Comparison of ENCODE assay signal across 10 cellular contexts in genomic region chr11:27694992-27695391, GRCh38. TPM values are rescaled to one million over a fixed set of nuclear protein-coding genes. Genes with fewer than 3 reads are reported as not detected.
A peak's percentile ranks its signal among the peaks of the same experiment; 100 is the strongest.
DNase-seq lines count a peak whose midpoint lies in the region; ATAC-seq and TF ChIP-seq lines count a peak whose summit lies in the region.
"Had no signal": no experiment of that assay in that cellular context is flagged by ENCODE, and none has a peak within 500 bp of the region (broad histone marks: within the 10 kb centered on the region; RNA-seq: fewer than 3 reads in every experiment).

No MANE protein-coding gene starts in this region.

- peaks cover 41% of the 10 kb centered on the region for H3K4me1 Mint-ChIP-seq in chondrocyte (ENCODE audit: low read depth)
- H3K4me1 Mint-ChIP-seq in activated CD8-positive, alpha-beta T cell treated with anti-CD3 and anti-CD28 coated beads for 36 hours (ENCODE audit: low read depth), result peaks cover 12% of the 10 kb centered on the region

- H4K20me1 ChIP-seq in smooth muscle cell (ENCODE audit: low read depth), result peaks cover 6% of the 10 kb centered on the region

- CTCF ChIA-PET in activated CD8-positive, alpha-beta T cell treated with anti-CD3 and anti-CD28 coated beads for 36 hours (lab: Charles Lee), result interaction anchor here (1.1 to 1.3 kb wide), 3 partner anchors 10 to 835 kb away, joined by 4 to 5 read pairs (median 4); no protein-coding TSS in a partner anchor

- no peaks in the 10 kb centered on the region for H3K36me3 Mint-ChIP-seq in chondrocyte (ENCODE audit: low read depth)
- no peaks in the 10 kb centered on the region for H3K36me3 Mint-ChIP-seq in activated CD8-positive, alpha-beta T cell treated with anti-CD3 and anti-CD28 coated beads for 36 hours (ENCODE audit: low read depth)
- H3K36me3 Mint-ChIP-seq: activated naive CD4-positive, alpha-beta T cell treated with anti-CD3 and anti-CD28 coated beads, Interleukin-2, amount 50 U/mL, for 72 hours; CD8-positive, alpha-beta memory T cell had no signal

- H3K27me3 ChIP-seq in smooth muscle cell (ENCODE audit: low read depth), result no peaks in the 10 kb centered on the region

- ATAC-seq in GM21737 (IDR thresholded peaks at IDR 0.05; ENCODE audit: unreplicated experiment) (no peak), HG03159 (IDR thresholded peaks at IDR 0.05; ENCODE audit: unreplicated experiment) (no peak)
- no peak for ATAC-seq in activated CD8-positive, alpha-beta T cell treated with anti-CD3 and anti-CD28 coated beads for 36 hours
- ATAC-seq: activated naive CD4-positive, alpha-beta T cell treated with anti-CD3 and anti-CD28 coated beads, Interleukin-2, amount 50 U/mL, for 72 hours had no signal

- WGBS in smooth muscle cell (ENCODE audit: low lambda C conversion rate), result 15% methylated on average over 3 of the region's 3 CpGs

- peaks cover 33% of the 10 kb centered on the region for H3K4me1 ChIP-seq in smooth muscle cell (ENCODE audit: low read depth)

- no peaks in the 10 kb centered on the region for H3K9me3 ChIP-seq in smooth muscle cell (replicated peaks; ENCODE audit: low read depth)

- H3K9ac ChIP-seq in smooth muscle cell (ENCODE audit: low read depth), result no peak overlapping the region

- intact Hi-C loops in activated CD8-positive, alpha-beta T cell treated with anti-CD3 and anti-CD28 coated beads for 36 hours (cut with micrococcal nuclease), result loop anchor here (10.0 kb wide), 1 partner anchor 1000 kb away; no protein-coding TSS in a partner anchor

- H3K27me3 Mint-ChIP-seq in chondrocyte (ENCODE audit: low read depth), result no peaks in the 10 kb centered on the region
- H3K27me3 Mint-ChIP-seq in activated CD8-positive, alpha-beta T cell treated with anti-CD3 and anti-CD28 coated beads for 36 hours, result peaks cover 42% of the 10 kb centered on the region

- no peaks in the 10 kb centered on the region for H3F3A ChIP-seq in smooth muscle cell (ENCODE audit: low read depth)

- no peak overlapping the region for H3K4me3 Mint-ChIP-seq in chondrocyte (ENCODE audit: unreplicated experiment)
- no peak overlapping the region for H3K4me3 Mint-ChIP-seq in activated CD8-positive, alpha-beta T cell treated with anti-CD3 and anti-CD28 coated beads for 36 hours
- H3K4me3 Mint-ChIP-seq: CD8-positive, alpha-beta memory T cell had no signal

- H3K27ac Mint-ChIP-seq in chondrocyte (ENCODE audit: unreplicated experiment), result no peak overlapping the region
- H3K27ac Mint-ChIP-seq in activated CD8-positive, alpha-beta T cell treated with anti-CD3 and anti-CD28 coated beads for 36 hours, result no peak overlapping the region
- H3K27ac Mint-ChIP-seq: activated naive CD4-positive, alpha-beta T cell treated with anti-CD3 and anti-CD28 coated beads, Interleukin-2, amount 50 U/mL, for 72 hours; CD8-positive, alpha-beta memory T cell had no signal

- peak overlapping the region; percentile 91 for H3K4me2 ChIP-seq in smooth muscle cell

- no peaks in the 10 kb centered on the region for H3K36me3 ChIP-seq in smooth muscle cell (ENCODE audit: low read depth)

- peaks cover 5% of the 10 kb centered on the region for H3K79me2 ChIP-seq in smooth muscle cell (ENCODE audit: low read depth)

- no peak overlapping the region for H2AFZ ChIP-seq in smooth muscle cell (ENCODE audit: low read depth)

- peak; percentile 87 for TF ChIP-seq CTCF in chondrocyte (IDR thresholded peaks at IDR 0.05)
- peak; percentile 54 for TF ChIP-seq CTCF in smooth muscle cell (IDR thresholded peaks at IDR 0.05; ENCODE audit: borderline replicate concordance, insufficient read depth, poor library complexity, severe bottlenecking)
- no peak for TF ChIP-seq CTCF in activated CD8-positive, alpha-beta T cell treated with anti-CD3 and anti-CD28 coated beads for 36 hours (IDR thresholded peaks at IDR 0.05)

- H3K9me3 Mint-ChIP-seq in chondrocyte (ENCODE audit: low read depth), result no peaks in the 10 kb centered on the region
- no peaks in the 10 kb centered on the region for H3K9me3 Mint-ChIP-seq in activated CD8-positive, alpha-beta T cell treated with anti-CD3 and anti-CD28 coated beads for 36 hours
- H3K9me3 Mint-ChIP-seq: activated naive CD4-positive, alpha-beta T cell treated with anti-CD3 and anti-CD28 coated beads, Interleukin-2, amount 50 U/mL, for 72 hours had no signal

- POLR2A ChIA-PET in activated CD8-positive, alpha-beta T cell treated with anti-CD3 and anti-CD28 coated beads for 36 hours (lab: Charles Lee), result no interaction called here

- H3K4me3 ChIP-seq in smooth muscle cell, result peak overlapping the region; percentile 0

- no peak overlapping the region for H3K27ac ChIP-seq in smooth muscle cell (ENCODE audit: low read depth)

- peak; percentile 8 to 17 for DNase-seq in NOMO-1 (lab: John Stamatoyannopoulos, UW; ENCODE audit: unreplicated experiment in 2 of 2)
- no peak for DNase-seq in NOMO-1 treated with dmso at 0.1 percent for 144 hours (lab: John Stamatoyannopoulos, UW; ENCODE audit: unreplicated experiment)
- peak; percentile 24 for DNase-seq in NCI-H1694 treated with DMSO at 0.1 percent for 48 hours (lab: John Stamatoyannopoulos, UW)
- DNase-seq in chondrocyte (ENCODE audit: low spot score), result no peak
- no peak for DNase-seq in smooth muscle cell (lab: John Stamatoyannopoulos, UW; ENCODE audit: unreplicated experiment)
- no peak for DNase-seq in activated CD8-positive, alpha-beta T cell treated with anti-CD3 and anti-CD28 coated beads for 36 hours
- DNase-seq: CD8-positive, alpha-beta memory T cell had no signal

RNA-seq across cellular contexts. Expression of gene BDNF, which starts 5.3 kb away (rescaled TPM):
- total RNA-seq in chondrocyte (2.0 to 4.4 TPM (median 4.1 TPM) in 3 replicates), smooth muscle cell (8.2 and 8.3 TPM in 2 replicates)
- 5.6 and 7.3 TPM in 2 replicates for polyA plus RNA-seq in smooth muscle cell
- not detected for total RNA-seq in activated CD8-positive, alpha-beta T cell treated with anti-CD3 and anti-CD28 coated beads for 36 hours
- total RNA-seq: activated naive CD4-positive, alpha-beta T cell treated with anti-CD3 and anti-CD28 coated beads, Interleukin-2, amount 50 U/mL, for 72 hours; CD8-positive, alpha-beta memory T cell had no signal
- polyA plus RNA-seq: CD8-positive, alpha-beta memory T cell had no signal

Comparison
In these comparisons a context has a peak if more than half of its experiments do, and no peak if none do; other contexts are left out.
1. DNase-seq: peak in NOMO-1 (2 of 2) and NCI-H1694 treated with DMSO at 0.1 percent for 48 hours (single experiment); none in NOMO-1 treated with dmso at 0.1 percent for 144 hours (single experiment), chondrocyte (single experiment), smooth muscle cell (single experiment) and activated CD8-positive, alpha-beta T cell treated with anti-CD3 and anti-CD28 coated beads for 36 hours (single experiment).